8 cellular contexts compared by ENCODE assay signal in the genomic region with DNA sequence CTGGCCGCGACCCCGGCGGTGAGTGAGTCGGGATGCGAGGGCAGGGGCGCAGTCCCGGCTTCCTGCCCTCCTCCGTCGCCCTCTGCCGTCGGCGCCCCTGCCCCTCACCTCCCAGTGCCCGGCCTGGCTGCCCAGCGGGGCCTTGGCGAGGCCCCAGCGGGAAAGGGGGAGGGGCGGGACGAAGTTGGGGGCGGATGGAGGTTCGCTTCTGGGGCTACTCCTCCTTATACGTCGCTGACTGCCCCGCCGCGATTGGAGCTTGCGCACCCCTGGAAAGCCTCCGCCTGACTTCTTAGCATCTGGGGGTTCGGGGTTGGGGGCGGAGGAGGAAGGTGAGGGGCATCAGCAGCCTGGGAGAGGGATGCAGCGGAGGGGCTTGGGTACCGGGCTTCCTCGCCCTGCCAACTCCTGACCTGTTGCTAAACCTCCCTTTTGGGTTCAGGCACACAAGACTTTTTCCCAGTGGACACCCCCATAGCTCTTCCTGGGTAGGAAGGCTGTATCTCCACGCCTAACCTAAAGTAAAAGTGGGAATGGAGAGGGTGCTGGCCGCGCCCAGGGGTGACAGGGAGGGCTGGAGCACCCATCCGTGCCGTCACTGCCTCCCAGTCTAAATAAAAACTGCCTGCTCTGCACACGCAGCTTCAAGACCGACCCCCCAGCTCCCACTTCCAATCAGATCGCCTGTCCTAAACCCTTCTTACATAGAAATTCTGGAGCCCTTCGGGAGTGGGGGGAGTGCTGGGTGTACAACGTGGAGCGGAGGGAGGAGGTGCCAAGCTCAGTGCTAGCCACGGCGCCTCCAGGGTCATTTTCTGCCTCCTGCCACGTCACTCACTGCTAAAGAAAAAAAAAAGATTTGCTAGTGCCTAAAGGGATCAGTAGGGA. TPM values are rescaled to one million over a fixed set of nuclear protein-coding genes. Genes with fewer than 3 reads are reported as not detected.
A peak's percentile ranks its signal among the peaks of the same experiment; 100 is the strongest.
DNase-seq lines count a peak whose midpoint lies in the region; ATAC-seq, FAIRE-seq and TF ChIP-seq lines count a peak whose summit lies in the region.

No MANE protein-coding gene starts in this region.

- POLR2A ChIA-PET in endothelial cell of umbilical vein (lab: Charles Lee), result interaction anchor here (0.7 to 2.0 kb wide), 11 partner anchors 13 to 598 kb away, joined by 3 to 21 read pairs (median 5); partner anchors contain the start of genes CRY1, MTERF2, POLR3B and RIC8B

- peak overlapping the region; percentile 17 for H2AFZ ChIP-seq in endothelial cell of umbilical vein (ENCODE audit: low read depth, low read length)

- TF ChIP-seq POLR2A in endothelial cell of umbilical vein (IDR thresholded peaks at IDR 0.05; ENCODE audit: low read depth, low read length), result peak; percentile 16

- FAIRE-seq in endothelial cell of umbilical vein (lab: Jason Lieb, UNC), result peak; percentile 18

- peak overlapping the region; percentile 95 for H3K9ac ChIP-seq in endothelial cell of umbilical vein (replicated peaks; ENCODE audit: extremely low read depth, insufficient read depth, low read length)

- no peaks in the 10 kb centered on the region for H3K9me3 ChIP-seq in endothelial cell of umbilical vein (replicated peaks; ENCODE audit: control insufficient read depth, insufficient read depth, low read length)

- H3K27ac ChIP-seq in endothelial cell of umbilical vein (ENCODE audit: insufficient read depth, low read depth, low read length), result peak overlapping the region; percentile 87

- no TSS peak for BruUV-seq in endothelial cell of umbilical vein (replicated peaks; lab: Mats Ljungman, UMichigan)

- peaks cover 4% of the 10 kb centered on the region for H3K9me1 ChIP-seq in endothelial cell of umbilical vein (replicated peaks; ENCODE audit: control insufficient read depth, extremely low read depth, insufficient read depth, low read length)

- dilution Hi-C loops in endothelial cell of umbilical vein (cut with MboI; ENCODE audit: extremely low pct_ligation_motif_present, low sequenced_read_pairs), result no loop called here

- peak overlapping the region; percentile 86 to 99 (median 97) for H3K4me3 ChIP-seq in endothelial cell of umbilical vein (replicated peaks in 1 of 3; ENCODE audit: insufficient read depth in 1 of 3, low read depth in 1 of 3, low read length in 3 of 3)

- intact Hi-C loops in endothelial cell of umbilical vein (cut with micrococcal nuclease), result loop anchor here (2.0 kb wide), 2 partner anchors 17 to 101 kb away; no protein-coding TSS in a partner anchor

- peaks cover 6% of the 10 kb centered on the region for H4K20me1 ChIP-seq in endothelial cell of umbilical vein (replicated peaks; ENCODE audit: control insufficient read depth, extremely low read depth, insufficient read depth, low read length)

- H3K4me1 ChIP-seq in endothelial cell of umbilical vein (ENCODE audit: control insufficient read depth, extremely low read depth, insufficient read depth, low read length), result peaks cover 12% of the 10 kb centered on the region

- DNase-seq in AML-193 (lab: John Stamatoyannopoulos, UW) (peak; percentile 37 to 45), NCI-H82 (lab: John Stamatoyannopoulos, UW) (peak; percentile 96), endothelial cell of umbilical vein (ENCODE audit: low read depth, low spot score) (peak; percentile 88), midbrain (lab: John Stamatoyannopoulos, UW) (peak; percentile 42)
- DNase-seq in activated CD8-positive, alpha-beta memory T cell treated with anti-CD3 and anti-CD28 coated beads, Interleukin-2, amount 50 U/mL, for 48 hours, result peak; percentile 80
- DNase-seq in stimulated activated CD8-positive, alpha-beta memory T cell treated with anti-CD3 and anti-CD28 coated beads, Interleukin-2, amount 100 ng/mL, for 1 hour (ENCODE audit: low read depth in 2 of 2), result peak; percentile 12 to 18

- ATAC-seq in GM18909 (IDR thresholded peaks at IDR 0.05; ENCODE audit: poor library complexity, unreplicated experiment) (peak; percentile 45), HG03354 (IDR thresholded peaks at IDR 0.05; ENCODE audit: poor library complexity, severe bottlenecking, unreplicated experiment) (peak; percentile 44)

- TF ChIP-seq CTCF in endothelial cell of umbilical vein (IDR thresholded peaks at IDR 0.05; ENCODE audit: extremely low read depth in 1 of 2, insufficient read depth in 1 of 2, low read depth in 1 of 2, low read length in 2 of 2), result peak in 1 of 2 donors; percentile 30

- CTCF ChIA-PET in endothelial cell of umbilical vein (lab: Charles Lee), result interaction anchor here (0.6 to 2.2 kb wide), 11 partner anchors 14 to 599 kb away, joined by 3 to 16 read pairs (median 4); partner anchors contain the start of genes CRY1, MTERF2 and POLR3B

- no peaks in the 10 kb centered on the region for H3K27me3 ChIP-seq in endothelial cell of umbilical vein (ENCODE audit: control insufficient read depth in 2 of 2, insufficient read depth in 2 of 2, low read length in 2 of 2)

- H3K79me2 ChIP-seq in endothelial cell of umbilical vein (ENCODE audit: control insufficient read depth, insufficient read depth, low read length), result peaks cover 49% of the 10 kb centered on the region

- peak overlapping the region; percentile 99 for H3K4me2 ChIP-seq in endothelial cell of umbilical vein (ENCODE audit: insufficient read depth, low read length)

- peaks cover 0 to under 1% of the 10 kb centered on the region in 2 experiments for H3K36me3 ChIP-seq in endothelial cell of umbilical vein (ENCODE audit: control insufficient read depth in 2 of 2, extremely low read depth in 1 of 2, insufficient read depth in 2 of 2, low read length in 2 of 2)

TF ChIP-seq in endothelial cell of umbilical vein, 7 proteins besides CTCF, POLR2A, EP300 and RAD21:
- TF ChIP-seq MYC (IDR thresholded peaks at IDR 0.05; ENCODE audit: low read depth, low read length) (no peak), MAX (IDR thresholded peaks at IDR 0.05; ENCODE audit: insufficient read depth, insufficient read length) (no peak), JUN (IDR thresholded peaks at IDR 0.05; ENCODE audit: borderline replicate concordance, insufficient read depth, insufficient read length, low read depth) (no peak)
TF ChIP-seq in endothelial cell of umbilical vein: peak in this region for 0.

RNA-seq across cellular contexts. Expression of gene TMEM263, which starts 0.6 kb away (rescaled TPM):
- 68.8 and 72.5 TPM in 2 replicates for total RNA-seq in endothelial cell of umbilical vein
- 15.7 and 22.5 TPM in 2 replicates for polyA plus RNA-seq in endothelial cell of umbilical vein
- polyA plus RNA-seq in endothelial cell of umbilical vein (2011; cell fraction: cytosol; rRNA removed), result 23.6 and 26.5 TPM in 2 replicates
- 41.3 and 45.2 TPM in 2 replicates for polyA plus RNA-seq in endothelial cell of umbilical vein (2011; cell fraction: nucleus; rRNA removed)
- polyA plus RNA-seq in endothelial cell of umbilical vein (2012), result 54.3 and 64.4 TPM in 2 replicates
- polyA minus RNA-seq in endothelial cell of umbilical vein, result 68.1 and 74.1 TPM in 2 replicates
- 28.9 TPM for polyA minus RNA-seq in endothelial cell of umbilical vein (2011; cell fraction: cytosol; rRNA and poly(A)+ RNA removed)
- 47.7 and 51.8 TPM in 2 replicates for polyA minus RNA-seq in endothelial cell of umbilical vein (2011; cell fraction: nucleus; rRNA and poly(A)+ RNA removed)

RNA-seq across cellular contexts. Expression of gene MTERF2, which starts 30.7 kb away (rescaled TPM):
- 6.7 and 9.6 TPM in 2 replicates for total RNA-seq in endothelial cell of umbilical vein
- polyA plus RNA-seq in endothelial cell of umbilical vein, result 2.2 and 3.4 TPM in 2 replicates
- 3.7 and 4.3 TPM in 2 replicates for polyA plus RNA-seq in endothelial cell of umbilical vein (2011; cell fraction: cytosol; rRNA removed)
- polyA plus RNA-seq in endothelial cell of umbilical vein (2011; cell fraction: nucleus; rRNA removed), result 15.2 and 20.1 TPM in 2 replicates
- 7.6 and 9.2 TPM in 2 replicates for polyA plus RNA-seq in endothelial cell of umbilical vein (2012)
- polyA minus RNA-seq in endothelial cell of umbilical vein, result 3.3 and 4.6 TPM in 2 replicates
- 1.7 TPM for polyA minus RNA-seq in endothelial cell of umbilical vein (2011; cell fraction: cytosol; rRNA and poly(A)+ RNA removed)
- polyA minus RNA-seq in endothelial cell of umbilical vein (2011; cell fraction: nucleus; rRNA and poly(A)+ RNA removed), result 6.0 and 6.7 TPM in 2 replicates

Comparison
In these comparisons a context has a peak if more than half of its experiments do, and no peak if none do; other contexts are left out.
1. Peak in every context shown above with its lines: DNase-seq, ATAC-seq, H3K4me3 ChIP-seq and H3K27ac ChIP-seq.
2. DNase-seq: peak in every context shown above with its lines; median percentile 96 in NCI-H82; 88 in endothelial cell of umbilical vein; 80 in activated CD8-positive, alpha-beta memory T cell treated with anti-CD3 and anti-CD28 coated beads, Interleukin-2, amount 50 U/mL, for 48 hours; 42 in midbrain; 41 in AML-193; 15 in stimulated activated CD8-positive, alpha-beta memory T cell treated with anti-CD3 and anti-CD28 coated beads, Interleukin-2, amount 100 ng/mL, for 1 hour.